Comparison of ENCODE assay signal across 1 cellular context in genomic region chr2:61854435-61855177, GRCh38.
A peak's percentile ranks its signal among the peaks of the same experiment; 100 is the strongest.
TF ChIP-seq lines count a peak whose summit lies in the region.

No MANE protein-coding gene starts in this region.

TF ChIP-seq in WTC11, 78 proteins besides CTCF, POLR2A, EP300 and RAD21 (continued from another document and continues in another):
- TF ChIP-seq ZNF281 (CRISPR knock-in tag; IDR thresholded peaks at IDR 0.05) (no peak), ZNF138 (CRISPR knock-in tag; conservative IDR thresholded peaks at IDR 0.05) (0 out of 2 replicates have a peak, but pooled peaks have one; percentile 67), NR2C2 (CRISPR knock-in tag; IDR thresholded peaks at IDR 0.05) (no peak), MYBL2 (CRISPR knock-in tag; IDR thresholded peaks at IDR 0.05) (no peak), ZNF219 (CRISPR knock-in tag; IDR thresholded peaks at IDR 0.05; ENCODE audit: borderline replicate concordance) (no peak), MAX (CRISPR knock-in tag; IDR thresholded peaks at IDR 0.05) (peak; percentile 89), STAT6 (CRISPR knock-in tag; conservative IDR thresholded peaks at IDR 0.05; ENCODE audit: low read depth) (no peak), TCF7 (CRISPR knock-in tag; IDR thresholded peaks at IDR 0.05; ENCODE audit: low read depth) (no peak), ZNF416 (CRISPR knock-in tag; IDR thresholded peaks at IDR 0.05) (no peak), RELA (CRISPR knock-in tag; IDR thresholded peaks at IDR 0.05; ENCODE audit: borderline replicate concordance) (no peak), E2F1 (CRISPR knock-in tag; IDR thresholded peaks at IDR 0.05) (no peak), ARID4B (CRISPR knock-in tag; IDR thresholded peaks at IDR 0.05; ENCODE audit: borderline replicate concordance) (0 out of 2 replicates have a peak, but pooled peaks have one; percentile 1), PRRX2 (CRISPR knock-in tag; IDR thresholded peaks at IDR 0.05) (no peak), JUN (CRISPR knock-in tag; IDR thresholded peaks at IDR 0.05) (no peak), TEAD1 (CRISPR knock-in tag; IDR thresholded peaks at IDR 0.05) (no peak), RORB (CRISPR knock-in tag; IDR thresholded peaks at IDR 0.05) (no peak), ZNF423 (CRISPR knock-in tag; IDR thresholded peaks at IDR 0.05) (no peak), KAT7 (CRISPR knock-in tag; IDR thresholded peaks at IDR 0.05; ENCODE audit: borderline replicate concordance) (no peak), JAZF1 (CRISPR knock-in tag; IDR thresholded peaks at IDR 0.05) (no peak), ATF2 (CRISPR knock-in tag; IDR thresholded peaks at IDR 0.05; ENCODE audit: borderline replicate concordance, low read depth) (no peak), IRF1 (CRISPR knock-in tag; IDR thresholded peaks at IDR 0.05) (no peak), FOXJ3 (CRISPR knock-in tag; IDR thresholded peaks at IDR 0.05; ENCODE audit: borderline replicate concordance) (no peak), ZBTB43 (CRISPR knock-in tag; IDR thresholded peaks at IDR 0.05) (no peak), ZNF532 (CRISPR knock-in tag; IDR thresholded peaks at IDR 0.05; ENCODE audit: borderline replicate concordance) (no peak), CBFB (CRISPR knock-in tag; IDR thresholded peaks at IDR 0.05; ENCODE audit: low read depth) (no peak), ZNF671 (CRISPR knock-in tag; IDR thresholded peaks at IDR 0.05) (no peak), SMAD3 (CRISPR knock-in tag; IDR thresholded peaks at IDR 0.05; ENCODE audit: borderline replicate concordance) (no peak), GABPB1 (CRISPR knock-in tag; IDR thresholded peaks at IDR 0.05) (no peak), SP1 (CRISPR knock-in tag; conservative IDR thresholded peaks at IDR 0.05) (no peak; the same call in 1 of the 2 replicates), ZNF512 (CRISPR knock-in tag; IDR thresholded peaks at IDR 0.05; ENCODE audit: borderline replicate concordance) (no peak), FOXP4 (CRISPR knock-in tag; IDR thresholded peaks at IDR 0.05) (no peak)
